Comparison of ENCODE assay signal across 5 cellular contexts in the genomic region with DNA sequence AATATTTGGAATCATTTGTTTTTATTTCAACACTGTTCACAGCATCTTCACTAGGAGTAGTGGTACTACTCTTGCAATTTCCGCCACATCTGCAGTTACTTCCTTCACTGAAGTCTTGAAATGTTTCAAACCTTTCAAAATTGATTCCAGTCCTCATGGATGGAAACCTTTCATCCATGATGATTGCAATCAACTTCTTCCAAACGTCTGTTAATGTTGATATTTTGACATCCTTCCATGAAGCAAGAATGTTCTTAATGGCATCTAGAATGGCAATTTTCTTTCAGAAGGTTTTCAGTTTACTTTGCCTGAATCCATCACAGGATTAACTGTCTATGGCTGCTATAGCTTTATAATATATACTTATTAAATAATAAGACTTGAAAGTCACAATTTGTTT.
"Had no signal": no experiment of that assay in that cellular context is flagged by ENCODE, and none has a peak within 500 bp of the region (broad histone marks: within the 10 kb centered on the region; RNA-seq: fewer than 3 reads in every experiment).

No MANE protein-coding gene starts in this region.

- DNase-seq: IMR-90, KBM-7, KG1 had no signal

- H3K27ac ChIP-seq: HL-60 had no signal

- H3K4me3 ChIP-seq: K562 had no signal
